In genomic region chr7:9939171-9939570, GRCh38 we compare ENCODE assay signal across 17 cellular contexts.
DNase-seq lines count a peak whose midpoint lies in the region; ATAC-seq and TF ChIP-seq lines count a peak whose summit lies in the region.
"Had no signal": no experiment of that assay in that cellular context is flagged by ENCODE, and none has a peak within 500 bp of the region (broad histone marks: within the 10 kb centered on the region; RNA-seq: fewer than 3 reads in every experiment).

No MANE protein-coding gene starts in this region.

- no peaks in the 10 kb centered on the region for H3K27me3 ChIP-seq in HUES64 (ENCODE audit: insufficient read depth, low read length)
- no peaks in the 10 kb centered on the region for H3K27me3 ChIP-seq in iPS-18a (ENCODE audit: control insufficient read depth, insufficient read depth, low read length)
- H3K27me3 ChIP-seq: MG63 had no signal

- CTCF ChIA-PET in GM10248 (lab: Yijun Ruan, JAX): no interaction called here

- H3K36me3 ChIP-seq in HUES64 (ENCODE audit: insufficient read depth, low read length): no peaks in the 10 kb centered on the region
- no peaks in the 10 kb centered on the region for H3K36me3 ChIP-seq in iPS-18a (ENCODE audit: control insufficient read depth, low read depth, low read length)
- H3K36me3 ChIP-seq: HAP-1, MG63 had no signal

- 0 out of 2 replicates have a peak, but pooled peaks cover 5% of the 10 kb centered on the region for H3K9me3 ChIP-seq in HUES64 (ENCODE audit: insufficient read depth, low read depth, low read length)
- H3K9me3 ChIP-seq in iPS-18a (ENCODE audit: control insufficient read depth, low read depth, low read length): peaks cover 5% of the 10 kb centered on the region
- H3K9me3 ChIP-seq: HAP-1 had no signal

- peak overlapping the region; percentile 83; the same call in 1 of the 2 replicates for H3K27ac ChIP-seq in HUES64 (ENCODE audit: low read depth, low read length)
- H3K27ac ChIP-seq in iPS-18a (ENCODE audit: low read length): peak overlapping the region; percentile 25
- H3K27ac ChIP-seq: KMS-11 had no signal

- no peak for TF ChIP-seq CTCF in GM10248 (IDR thresholded peaks at IDR 0.05; ENCODE audit: control extremely low read depth, extremely low read depth, low read depth, missing control alignments)

- POLR2A ChIA-PET in GM10248 (lab: Yijun Ruan, JAX): no interaction called here

- peaks cover 39% of the 10 kb centered on the region for H3K4me1 ChIP-seq in HUES64 (ENCODE audit: insufficient read depth, low read length)
- H3K4me1 ChIP-seq in iPS-18a (ENCODE audit: control insufficient read depth, low read depth, low read length): peaks cover 28% of the 10 kb centered on the region

- no peak overlapping the region for H3K9ac ChIP-seq in HUES64 (ENCODE audit: low read depth, low read length)
- no peak overlapping the region for H3K9ac ChIP-seq in iPS-18a (ENCODE audit: low read length)
- H3K9ac ChIP-seq: KMS-11 had no signal

- no peak for ATAC-seq in GM21576 (IDR thresholded peaks at IDR 0.05; ENCODE audit: unreplicated experiment)
- no peak for ATAC-seq in HG02571 (IDR thresholded peaks at IDR 0.05; ENCODE audit: unreplicated experiment)
- ATAC-seq: CD8-positive, alpha-beta T cell; HepG2 had no signal

- H3K4me3 ChIP-seq in HUES64 (ENCODE audit: low read length) (no peak overlapping the region), iPS-18a (ENCODE audit: low read length) (no peak overlapping the region)
- H3K4me3 ChIP-seq: HAP-1, MG63 had no signal

- DNase-seq in astrocyte of the hippocampus (ENCODE audit: low read depth, low spot score) (peak; percentile 59), GM10248 (ENCODE audit: extremely low spot score) (no peak)
- no peak for DNase-seq in activated effector memory CD4-positive, alpha-beta T cell treated with Interleukin-2 at 50 U/mL for 16 hours
- DNase-seq: CD8-positive, alpha-beta T cell; GF-D8; MG63; NCI-H1930; NCI-H2171 treated with DMSO at 0.1 percent for 48 hours; NCI-H82; SIG-M5 had no signal
